ENCODE assay signal across 25 cellular contexts in the genomic region with DNA sequence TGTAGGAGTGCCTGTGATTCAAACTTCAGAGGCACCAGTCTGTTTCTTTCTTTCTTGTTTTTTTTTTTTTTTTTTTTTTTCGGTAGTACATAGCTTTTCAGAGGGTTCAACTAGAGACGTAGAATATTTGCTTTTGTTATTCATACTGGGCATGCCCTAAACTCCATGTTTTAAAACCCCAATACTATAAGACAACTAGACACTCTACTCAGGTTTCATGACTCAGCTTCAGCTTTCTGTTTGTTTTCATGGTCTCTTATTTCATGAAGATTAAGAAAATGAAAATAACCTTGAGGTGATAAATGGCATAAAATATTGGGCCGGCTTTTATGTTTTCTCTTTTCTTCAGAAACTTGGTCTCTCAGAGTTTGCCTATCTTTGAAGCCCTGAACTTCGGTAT.
"Had no signal": no experiment of that assay in that cellular context is flagged by ENCODE, and none has a peak within 500 bp of the region (broad histone marks: within the 10 kb centered on the region; RNA-seq: fewer than 3 reads in every experiment).

No MANE protein-coding gene starts in this region.

- H3K4me1 ChIP-seq: gastrocnemius medialis, lower lobe of right lung, prostate gland, right atrium auricular region, suprapubic skin, transverse colon, upper lobe of right lung, uterus had no signal

- H3K4me2 ChIP-seq: smooth muscle cell had no signal

- H3K27ac ChIP-seq: epithelial cell of prostate, gastrocnemius medialis, lower lobe of right lung, neutrophil, prostate gland, right atrium auricular region, suprapubic skin, transverse colon, upper lobe of right lung, uterus had no signal

- ATAC-seq: esophagus mucosa; gastrocnemius medialis; left ventricle myocardium superior; lower lobe of right lung; natural killer cell; sciatic nerve; stimulated activated naive CD8-positive, alpha-beta T cell treated with anti-CD3 and anti-CD28 coated beads, Interleukin-15, amount 100 ng/mL, for 72 hours; upper lobe of right lung had no signal

- DNase-seq: effector CD8-positive, alpha-beta T cell; endodermal cell; foreskin fibroblast; gastrocnemius medialis; head of caudate nucleus; left ventricle myocardium superior; lower lobe of right lung; natural killer cell; stimulated activated CD4-positive, alpha-beta T cell treated with anti-CD3 and anti-CD28 coated beads, Interleukin-12 subunit alpha, Interleukin-12 subunit beta, amount 100 ng/mL, for 4 hours; stimulated activated CD4-positive, alpha-beta T cell treated with anti-CD3 and anti-CD28 coated beads, Interleukin-1b, Interleukin-23, amount 100 ng/mL, for 48 hours; stimulated activated CD4-positive, alpha-beta T cell treated with anti-CD3 and anti-CD28 coated beads, Interleukin-4, amount 100 ng/mL, for 1 hour; stimulated activated CD8-positive, alpha-beta memory T cell treated with anti-CD3 and anti-CD28 coated beads, Interleukin-4, amount 100 ng/mL, for 48 hours; stimulated activated naive CD4-positive, alpha-beta T cell; stimulated activated naive CD8-positive, alpha-beta T cell treated with anti-CD3 and anti-CD28 coated beads, Interleukin-15, amount 100 ng/mL, for 72 hours; transverse colon; upper lobe of right lung; uterus had no signal

- H3K27me3 ChIP-seq: gastrocnemius medialis, neutrophil, right atrium auricular region, suprapubic skin, transverse colon, upper lobe of right lung, uterus had no signal

- H3K4me3 ChIP-seq: gastrocnemius medialis, lower lobe of right lung, prostate gland, right atrium auricular region, smooth muscle cell, suprapubic skin, transverse colon, upper lobe of right lung, uterus had no signal

- H3K36me3 ChIP-seq: gastrocnemius medialis, lower lobe of right lung, neutrophil, prostate gland, right atrium auricular region, suprapubic skin, transverse colon, upper lobe of right lung, uterus had no signal

- H3K9me3 ChIP-seq: neutrophil, prostate gland, uterus had no signal
